ENCODE assay signal across 9 cellular contexts in genomic region chr1:11981378-11982009, GRCh38. TPM values are rescaled to one million over a fixed set of nuclear protein-coding genes. Genes with fewer than 3 reads are reported as not detected.
DNase-seq lines count a peak whose midpoint lies in the region; ATAC-seq and TF ChIP-seq lines count a peak whose summit lies in the region.
"Had no signal": no experiment of that assay in that cellular context is flagged by ENCODE, and none has a peak within 500 bp of the region (broad histone marks: within the 10 kb centered on the region; RNA-seq: fewer than 3 reads in every experiment).

No MANE protein-coding gene starts in this region.

- H3K27ac ChIP-seq in heart right ventricle (peak overlapping the region in 9 of 10 donors; percentile 93 to 100 (median 98)), transverse colon (peak overlapping the region; percentile 96 to 97 (median 96)), ovary (peak overlapping the region in 1 of 2 donors; percentile 88)

- no peak for TF ChIP-seq CTCF in heart right ventricle (IDR thresholded peaks at IDR 0.05)
- TF ChIP-seq CTCF in transverse colon (IDR thresholded peaks at IDR 0.05) = no peak
- TF ChIP-seq CTCF in ovary (IDR thresholded peaks at IDR 0.05) = no peak

- H3K4me3 ChIP-seq in heart right ventricle = peak overlapping the region; percentile 64 to 99 (median 84)
- peak overlapping the region; percentile 94 for H3K4me3 ChIP-seq in iPS-18c (ENCODE audit: insufficient read depth, low read depth, low read length)
- peak overlapping the region in 2 of 4 donors; percentile 94 to 95 for H3K4me3 ChIP-seq in transverse colon
- no peak overlapping the region for H3K4me3 ChIP-seq in ovary

- TF ChIP-seq EP300 in transverse colon (IDR thresholded peaks at IDR 0.05; ENCODE audit: low read depth) = no peak
- no peak for TF ChIP-seq EP300 in ovary (IDR thresholded peaks at IDR 0.05)

- H3K27ac Mint-ChIP-seq in activated T-helper 17 cell treated with anti-CD3 and anti-CD28 coated beads, Interleukin-2, amount 50 U/mL, for 72 hours = peak overlapping the region; percentile 94

- H3K4me1 Mint-ChIP-seq in activated T-helper 17 cell treated with anti-CD3 and anti-CD28 coated beads, Interleukin-2, amount 50 U/mL, for 72 hours = peaks cover 29% of the 10 kb centered on the region

- no peaks in the 10 kb centered on the region for H3K27me3 Mint-ChIP-seq in activated T-helper 17 cell treated with anti-CD3 and anti-CD28 coated beads, Interleukin-2, amount 50 U/mL, for 72 hours

- WGBS in heart right ventricle, 2 donors = 77 to 86% methylated on average over 13 of the region's 13 CpGs
- 84 to 90% methylated on average over 4 to 13 of the region's 13 CpGs for WGBS in transverse colon (ENCODE audit: low coverage in 1 of 2), 2 donors
- WGBS in ovary, 3 donors = 80 to 88% (median 83%) methylated on average over 13 of the region's 13 CpGs

- no peak for ATAC-seq in heart right ventricle
- no peak for ATAC-seq in left cardiac atrium
- ATAC-seq in activated T-helper 17 cell treated with anti-CD3 and anti-CD28 coated beads, Interleukin-2, amount 50 U/mL, for 72 hours (replicated peaks) = no peak
- no peak for ATAC-seq in left lobe of liver

- peaks cover 50% of the 10 kb centered on the region for H3K36me3 Mint-ChIP-seq in activated T-helper 17 cell treated with anti-CD3 and anti-CD28 coated beads, Interleukin-2, amount 50 U/mL, for 72 hours (ENCODE audit: low read depth)

- DNase-seq in heart right ventricle = no peak
- DNase-seq in left cardiac atrium = no peak
- DNase-seq in transverse colon = no peak
- DNase-seq in ovary = no peak
- no peak for DNase-seq in left lobe of liver (ENCODE audit: low spot score)
- DNase-seq in mesenteric fat pad (ENCODE audit: low spot score) = no peak
- DNase-seq: NCI-H146 had no signal

- peaks cover 15 to 80% (median 71%) of the 10 kb centered on the region in 9 donors for H3K4me1 ChIP-seq in heart right ventricle
- peaks cover 22 to 59% (median 44%) of the 10 kb centered on the region in 4 donors for H3K4me1 ChIP-seq in transverse colon
- peaks cover 6% of the 10 kb centered on the region for H3K4me1 ChIP-seq in ovary (ENCODE audit: insufficient read depth)

- H3K27me3 ChIP-seq in heart right ventricle (no peaks in the 10 kb centered on the region), transverse colon (no peaks in the 10 kb centered on the region), ovary (no peaks in the 10 kb centered on the region)

- no peaks in the 10 kb centered on the region for H3K9me3 Mint-ChIP-seq in activated T-helper 17 cell treated with anti-CD3 and anti-CD28 coated beads, Interleukin-2, amount 50 U/mL, for 72 hours

- peak overlapping the region; percentile 90 for H3K4me3 Mint-ChIP-seq in activated T-helper 17 cell treated with anti-CD3 and anti-CD28 coated beads, Interleukin-2, amount 50 U/mL, for 72 hours

- H3K36me3 ChIP-seq in heart right ventricle (peaks cover 0 to 56% (median 28%) of the 10 kb centered on the region in 9 donors), transverse colon (peaks cover 0 to 16% (median 5%) of the 10 kb centered on the region in 4 donors), ovary (no peaks in the 10 kb centered on the region)

- intact Hi-C loops in heart right ventricle (cut with DNase I) = loop anchor here in 2 of 10 donors (5.0 kb wide), 3 partner anchors 44 to 74 kb away; no protein-coding TSS in a partner anchor
- intact Hi-C loops in left cardiac atrium (cut with DNase I) = no loop called here
- intact Hi-C loops in transverse colon (cut with DNase I; ENCODE audit: low total_unique reads) = no loop called here
- intact Hi-C loops in ovary (cut with DNase I) = no loop called here

- H3K9me3 ChIP-seq in heart right ventricle = no peaks in the 10 kb centered on the region
- no peaks in the 10 kb centered on the region for H3K9me3 ChIP-seq in iPS-18c (ENCODE audit: control insufficient read depth, insufficient read depth, low read length)
- H3K9me3 ChIP-seq in transverse colon = no peaks in the 10 kb centered on the region
- no peaks in the 10 kb centered on the region for H3K9me3 ChIP-seq in ovary

- TF ChIP-seq POLR2A in transverse colon (IDR thresholded peaks at IDR 0.05) (no peak), ovary (IDR thresholded peaks at IDR 0.05) (no peak)

- in situ Hi-C loops in transverse colon (cut with MboI; ENCODE audit: low pct_ligation_motif_present in 1 of 4, low pct_unique_long_range_greater_than_20kb in 1 of 4, low sequenced_read_pairs in 3 of 4) = no loop called here

RNA-seq across cellular contexts. Expression of gene MFN2, which starts 1.2 kb away (rescaled TPM):
- 1,000 to 10,000 TPM in 1 of 10 donors, 100 to 1,000 TPM in 9; 470 to 1,066 (median 788) TPM for total RNA-seq in heart right ventricle
- 100 to 1,000 TPM; 154 to 171 TPM for polyA plus RNA-seq in heart right ventricle
- 100 to 1,000 TPM; 442 to 451 TPM for total RNA-seq in left cardiac atrium
- 10 to 100 TPM; 46.5 to 70.1 TPM for total RNA-seq in activated T-helper 17 cell treated with anti-CD3 and anti-CD28 coated beads, Interleukin-2, amount 50 U/mL, for 72 hours
- total RNA-seq in transverse colon = 10 to 100 TPM; 72.1 to 92.8 (median 75.6) TPM
- 10 to 100 TPM; 27.8 to 67.8 (median 55.8) TPM for total RNA-seq in ovary
- 10 to 100 TPM; 29.7 to 77.0 TPM for polyA plus RNA-seq in ovary
- 45.0 TPM for total RNA-seq in left lobe of liver
- total RNA-seq in mesenteric fat pad = 93.6 TPM

RNA-seq across cellular contexts. Expression of gene MIIP, which starts 37.8 kb away (rescaled TPM):
- total RNA-seq in heart right ventricle (10 to 100 TPM; 10.2 to 17.4 (median 15.0) TPM), left cardiac atrium (10 to 100 TPM; 18.3 to 20.3 TPM), transverse colon (10 to 100 TPM; 24.4 to 33.6 (median 27.7) TPM), ovary (10 to 100 TPM; 32.3 to 59.0 (median 36.4) TPM), left lobe of liver (10.1 TPM), mesenteric fat pad (35.7 TPM)
- polyA plus RNA-seq in heart right ventricle (10 to 100 TPM; 25.5 to 35.2 TPM), ovary (10 to 100 TPM in 1 of 2 donors, 1 to 10 TPM in 1; 3.3 to 42.8 TPM)
- total RNA-seq in activated T-helper 17 cell treated with anti-CD3 and anti-CD28 coated beads, Interleukin-2, amount 50 U/mL, for 72 hours = 100 to 1,000 TPM in 1 of 2 donors, 10 to 100 TPM in 1; 51.1 to 115 TPM

RNA-seq across cellular contexts. Expression of gene PLOD1, which starts 47.0 kb away (rescaled TPM):
- total RNA-seq in heart right ventricle (10 to 100 TPM; 27.3 to 95.3 (median 44.4) TPM), left cardiac atrium (10 to 100 TPM; 70.3 to 83.7 TPM), transverse colon (10 to 100 TPM; 28.8 to 56.3 (median 41.2) TPM), ovary (10 to 100 TPM; 26.3 to 98.2 (median 58.7) TPM), left lobe of liver (70.8 TPM), mesenteric fat pad (66.9 TPM)
- polyA plus RNA-seq in heart right ventricle (100 to 1,000 TPM in 1 of 2 donors, 10 to 100 TPM in 1; 53.0 to 102 TPM), ovary (10 to 100 TPM; 52.3 to 67.9 TPM)
- 10 to 100 TPM; 18.1 to 36.1 TPM for total RNA-seq in activated T-helper 17 cell treated with anti-CD3 and anti-CD28 coated beads, Interleukin-2, amount 50 U/mL, for 72 hours

RNA-seq across cellular contexts. Expression of gene KIAA2013, which starts 55.3 kb away (rescaled TPM):
- total RNA-seq in heart right ventricle = 10 to 100 TPM; 35.5 to 47.8 (median 39.0) TPM
- polyA plus RNA-seq in heart right ventricle = 10 to 100 TPM; 23.3 to 44.7 TPM
- total RNA-seq in left cardiac atrium = 10 to 100 TPM; 31.2 to 36.2 TPM
- total RNA-seq in activated T-helper 17 cell treated with anti-CD3 and anti-CD28 coated beads, Interleukin-2, amount 50 U/mL, for 72 hours = 10 to 100 TPM; 15.6 to 32.2 TPM
- total RNA-seq in transverse colon = 100 to 1,000 TPM; 140 to 265 (median 201) TPM
- total RNA-seq in ovary = 10 to 100 TPM; 24.5 to 47.7 (median 26.8) TPM
- polyA plus RNA-seq in ovary = 10 to 100 TPM; 17.3 to 29.7 TPM
- 50.9 TPM for total RNA-seq in left lobe of liver
- 35.9 TPM for total RNA-seq in mesenteric fat pad
